In the genomic region with DNA sequence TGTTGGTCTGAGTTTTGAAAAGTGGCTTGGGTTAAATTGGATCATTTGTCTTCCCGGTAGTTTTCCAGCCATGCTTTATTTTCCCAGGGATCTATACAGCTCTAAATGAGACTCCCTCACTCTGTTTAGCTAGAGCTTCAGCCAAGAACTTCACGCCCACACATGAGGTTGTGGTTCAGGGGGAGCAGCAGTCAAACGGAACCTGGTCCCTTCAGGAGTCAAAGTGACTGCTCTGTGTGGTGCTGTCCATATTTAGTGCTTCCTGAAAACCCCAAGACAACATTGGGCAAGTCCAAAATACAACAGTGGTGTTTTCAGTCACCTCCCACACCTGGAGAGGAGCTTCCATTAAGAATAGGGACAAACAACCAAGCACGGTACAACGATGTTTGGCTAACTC, we compare ENCODE assay signal across 13 cellular contexts.
DNase-seq lines count a peak whose midpoint lies in the region; ATAC-seq and TF ChIP-seq lines count a peak whose summit lies in the region.
"Had no signal": no experiment of that assay in that cellular context is flagged by ENCODE, and none has a peak within 500 bp of the region (broad histone marks: within the 10 kb centered on the region; RNA-seq: fewer than 3 reads in every experiment).

No MANE protein-coding gene starts in this region.

- no peak overlapping the region for H3K27ac Mint-ChIP-seq in type B pancreatic cell

- H3K27ac ChIP-seq in gastrocnemius medialis, result peak overlapping the region in 3 of 4 donors; percentile 10 to 35 (median 28)
- H3K27ac ChIP-seq: epithelial cell of prostate, stomach had no signal

- H3K4me3 ChIP-seq in gastrocnemius medialis, result no peak overlapping the region
- H3K4me3 ChIP-seq: stomach had no signal

- H3K36me3 Mint-ChIP-seq in type B pancreatic cell, result peaks cover 36% of the 10 kb centered on the region

- DNase-seq in gastrocnemius medialis, result no peak
- no peak for DNase-seq in type B pancreatic cell (ENCODE audit: extremely low spot score, unreplicated experiment)
- no peak for DNase-seq in HUDEP-2 (lab: John Stamatoyannopoulos, UW; ENCODE audit: unreplicated experiment in 76 of 76)
- DNase-seq: activated CD4-positive, alpha-beta T cell treated with anti-CD3 and anti-CD28 coated beads for 1 hour; activated effector memory CD4-positive, alpha-beta T cell treated with Interleukin-2 at 50 U/mL for 16 hours; NCI-H2081; stimulated activated CD4-positive, alpha-beta T cell treated with anti-CD3 and anti-CD28 coated beads, Interleukin-1b, Interleukin-23, amount 100 ng/mL, for 48 hours; stomach had no signal

- no peaks in the 10 kb centered on the region for H3K9me3 ChIP-seq in gastrocnemius medialis
- H3K9me3 ChIP-seq: stomach had no signal

- in situ Hi-C loops in gastrocnemius medialis (cut with MboI; ENCODE audit: low sequenced_read_pairs in 4 of 4), result no loop called here

- H3K27me3 Mint-ChIP-seq in type B pancreatic cell, result no peaks in the 10 kb centered on the region

- no peaks in the 10 kb centered on the region for H3K27me3 ChIP-seq in gastrocnemius medialis
- H3K27me3 ChIP-seq: stomach had no signal

- no peaks in the 10 kb centered on the region for H3K36me3 ChIP-seq in gastrocnemius medialis
- H3K36me3 ChIP-seq: stomach had no signal

- peaks cover 36% of the 10 kb centered on the region for H3K4me1 Mint-ChIP-seq in type B pancreatic cell (ENCODE audit: unreplicated experiment)

- TF ChIP-seq CTCF in gastrocnemius medialis (IDR thresholded peaks at IDR 0.05 in 4 of 5, conservative IDR thresholded peaks at IDR 0.05 in 1 of 5) (no peak), type B pancreatic cell (conservative IDR thresholded peaks at IDR 0.05) (no peak)

- no peak overlapping the region for H3K4me3 Mint-ChIP-seq in type B pancreatic cell

- H3K9me3 Mint-ChIP-seq in type B pancreatic cell, result peaks cover 8% of the 10 kb centered on the region

- H3K4me1 ChIP-seq in gastrocnemius medialis, result peaks cover 45 to 62% of the 10 kb centered on the region in 2 donors

- ATAC-seq in GM18868 (IDR thresholded peaks at IDR 0.05; ENCODE audit: unreplicated experiment), result peak; percentile 68
- peak; percentile 87 for ATAC-seq in HG02610 (IDR thresholded peaks at IDR 0.05; ENCODE audit: unreplicated experiment)
- ATAC-seq in gastrocnemius medialis, result no peak
- ATAC-seq in HG03108 (IDR thresholded peaks at IDR 0.05; ENCODE audit: unreplicated experiment), result no peak

- intact Hi-C loops in gastrocnemius medialis (cut with DNase I; ENCODE audit: low total_unique reads), result no loop called here

- TF ChIP-seq POLR2A in gastrocnemius medialis (IDR thresholded peaks at IDR 0.05), result no peak

TF ChIP-seq in PFSK-1, 5 proteins besides CTCF, POLR2A, EP300 and RAD21:
- TF ChIP-seq FOXP2 (optimal IDR thresholded peaks at IDR 0.05; ENCODE audit: borderline replicate concordance, extremely low read depth, extremely low read length, insufficient read depth), result no peak
- 0 out of 2 replicates have a peak, but pooled peaks have one; percentile 22 for TF ChIP-seq SIN3A (IDR thresholded peaks at IDR 0.05; ENCODE audit: borderline replicate concordance, insufficient read depth, low read length)
- peak in 1 of 2 experiments; percentile 75; a peak in 2 of 4 replicates for TF ChIP-seq REST (IDR thresholded peaks at IDR 0.05; ENCODE audit: insufficient read depth in 1 of 2, low read depth in 2 of 2, low read length in 2 of 2)
- TF ChIP-seq TAF1 (IDR thresholded peaks at IDR 0.05; ENCODE audit: borderline replicate concordance, insufficient read depth, low read length), result no peak
- no peak for TF ChIP-seq POLR2AphosphoS5 (IDR thresholded peaks at IDR 0.05; ENCODE audit: low read depth, low read length)

Comparison
In these comparisons a context has a peak if more than half of its experiments do, and no peak if none do; other contexts are left out.
1. ATAC-seq: peak in GM18868 (single experiment) and HG02610 (single experiment); none in gastrocnemius medialis (0 of 2) and HG03108 (single experiment).